Comparison of ENCODE assay signal across 15 cellular contexts in genomic region chr11:23425379-23425778, GRCh38.
DNase-seq lines count a peak whose midpoint lies in the region; ATAC-seq and TF ChIP-seq lines count a peak whose summit lies in the region.
"Had no signal": no experiment of that assay in that cellular context is flagged by ENCODE, and none has a peak within 500 bp of the region (broad histone marks: within the 10 kb centered on the region; RNA-seq: fewer than 3 reads in every experiment).

No MANE protein-coding gene starts in this region.

- H3K4me3 ChIP-seq in fibroblast of mammary gland (ENCODE audit: control insufficient read depth, low read depth, low read length) = no peak overlapping the region
- H3K4me3 ChIP-seq in skeletal muscle cell (ENCODE audit: low read depth, low read length) = no peak overlapping the region
- H3K4me3 ChIP-seq: BLaER1 treated with 17β-estradiol and CSF1 and Interleukin-3, amounts not matched to agents 10 nM and 100 nM had no signal

- no peak for ATAC-seq in HG02642 (IDR thresholded peaks at IDR 0.05; ENCODE audit: poor library complexity, unreplicated experiment)

- no peak for TF ChIP-seq CTCF in fibroblast of mammary gland (conservative IDR thresholded peaks at IDR 0.05; ENCODE audit: control insufficient read depth, insufficient read depth, low read depth, low read length)

- DNase-seq in GM04503 (ENCODE audit: low read depth) (peak; percentile 17), NCI-H2227 treated with DMSO at 0.1 percent for 48 hours (lab: John Stamatoyannopoulos, UW) (peak; percentile 58), fibroblast of mammary gland (ENCODE audit: low read depth) (peak; percentile 2), skeletal muscle cell (ENCODE audit: low read depth) (peak; percentile 1), germinal center (ENCODE audit: low spot score) (no peak), T1000 (lab: John Stamatoyannopoulos, UW) (no peak)
- DNase-seq: DMS 273 treated with DMSO at 0.1 percent for 48 hours, HCEC 1CT, NCI-H1092, NCI-H1694 treated with DMSO at 0.1 percent for 48 hours, NCI-H446 treated with DMSO at 0.1 percent for 48 hours, NCI-H774, SHP77 treated with DMSO at 0.1 percent for 48 hours had no signal

Comparison
In these comparisons a context has a peak if more than half of its experiments do, and no peak if none do; other contexts are left out.
1. DNase-seq: peak in GM04503 (single experiment), NCI-H2227 treated with DMSO at 0.1 percent for 48 hours (single experiment), fibroblast of mammary gland (single experiment) and skeletal muscle cell (single experiment); none in germinal center (single experiment) and T1000 (single experiment).